ENCODE assay signal across 2 cellular contexts in the genomic region with DNA sequence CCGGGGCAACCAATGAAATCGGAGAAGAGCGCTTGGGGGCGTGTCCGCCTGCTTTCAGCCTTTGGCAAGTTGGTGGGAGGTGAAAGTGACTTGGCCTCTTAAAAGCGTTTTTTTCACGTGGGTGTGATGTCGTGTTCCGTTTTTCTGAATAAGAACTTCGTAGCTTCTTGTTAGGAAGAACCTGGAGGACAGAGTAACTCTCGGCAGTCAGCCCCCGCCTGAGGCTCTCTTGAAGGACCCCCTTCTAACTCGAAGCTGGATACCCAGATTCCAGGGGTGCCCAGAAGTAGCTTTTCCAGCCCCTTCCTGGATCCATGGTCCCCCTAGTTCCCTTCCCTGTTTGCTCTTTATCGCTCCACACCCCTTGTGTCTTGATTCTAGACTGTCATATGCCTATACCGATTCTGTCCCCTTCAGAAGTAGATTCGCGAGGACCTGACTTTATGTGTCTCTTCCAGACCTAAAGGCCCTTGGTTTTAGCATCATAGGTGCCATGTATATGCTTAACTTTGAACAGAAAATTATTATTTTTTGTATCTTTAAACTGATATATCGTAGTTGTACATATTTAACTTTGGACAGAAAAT.
A peak's percentile ranks its signal among the peaks of the same experiment; 100 is the strongest.
TF ChIP-seq lines count a peak whose summit lies in the region.

No MANE protein-coding gene starts in this region.

TF ChIP-seq in GM12878, 131 proteins besides CTCF, POLR2A, EP300 and RAD21 (continues in another document):
- TF ChIP-seq PML (IDR thresholded peaks at IDR 0.05; ENCODE audit: low read length) = 0 out of 2 replicates have a peak, but pooled peaks have one; percentile 54
- TF ChIP-seq, protein P1, sequence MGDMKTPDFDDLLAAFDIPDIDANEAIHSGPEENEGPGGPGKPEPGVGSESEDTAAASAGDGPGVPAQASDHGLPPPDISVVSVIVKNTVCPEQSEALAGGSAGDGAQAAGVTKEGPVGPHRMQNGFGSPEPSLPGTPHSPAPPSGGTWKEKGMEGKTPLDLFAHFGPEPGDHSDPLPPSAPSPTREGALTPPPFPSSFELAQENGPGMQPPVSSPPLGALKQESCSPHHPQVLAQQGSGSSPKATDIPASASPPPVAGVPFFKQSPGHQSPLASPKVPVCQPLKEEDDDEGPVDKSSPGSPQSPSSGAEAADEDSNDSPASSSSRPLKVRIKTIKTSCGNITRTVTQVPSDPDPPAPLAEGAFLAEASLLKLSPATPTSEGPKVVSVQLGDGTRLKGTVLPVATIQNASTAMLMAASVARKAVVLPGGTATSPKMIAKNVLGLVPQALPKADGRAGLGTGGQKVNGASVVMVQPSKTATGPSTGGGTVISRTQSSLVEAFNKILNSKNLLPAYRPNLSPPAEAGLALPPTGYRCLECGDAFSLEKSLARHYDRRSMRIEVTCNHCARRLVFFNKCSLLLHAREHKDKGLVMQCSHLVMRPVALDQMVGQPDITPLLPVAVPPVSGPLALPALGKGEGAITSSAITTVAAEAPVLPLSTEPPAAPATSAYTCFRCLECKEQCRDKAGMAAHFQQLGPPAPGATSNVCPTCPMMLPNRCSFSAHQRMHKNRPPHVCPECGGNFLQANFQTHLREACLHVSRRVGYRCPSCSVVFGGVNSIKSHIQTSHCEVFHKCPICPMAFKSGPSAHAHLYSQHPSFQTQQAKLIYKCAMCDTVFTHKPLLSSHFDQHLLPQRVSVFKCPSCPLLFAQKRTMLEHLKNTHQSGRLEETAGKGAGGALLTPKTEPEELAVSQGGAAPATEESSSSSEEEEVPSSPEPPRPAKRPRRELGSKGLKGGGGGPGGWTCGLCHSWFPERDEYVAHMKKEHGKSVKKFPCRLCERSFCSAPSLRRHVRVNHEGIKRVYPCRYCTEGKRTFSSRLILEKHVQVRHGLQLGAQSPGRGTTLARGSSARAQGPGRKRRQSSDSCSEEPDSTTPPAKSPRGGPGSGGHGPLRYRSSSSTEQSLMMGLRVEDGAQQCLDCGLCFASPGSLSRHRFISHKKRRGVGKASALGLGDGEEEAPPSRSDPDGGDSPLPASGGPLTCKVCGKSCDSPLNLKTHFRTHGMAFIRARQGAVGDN (IDR thresholded peaks at IDR 0.05) = peak; percentile 92
- TF ChIP-seq, protein P2, sequence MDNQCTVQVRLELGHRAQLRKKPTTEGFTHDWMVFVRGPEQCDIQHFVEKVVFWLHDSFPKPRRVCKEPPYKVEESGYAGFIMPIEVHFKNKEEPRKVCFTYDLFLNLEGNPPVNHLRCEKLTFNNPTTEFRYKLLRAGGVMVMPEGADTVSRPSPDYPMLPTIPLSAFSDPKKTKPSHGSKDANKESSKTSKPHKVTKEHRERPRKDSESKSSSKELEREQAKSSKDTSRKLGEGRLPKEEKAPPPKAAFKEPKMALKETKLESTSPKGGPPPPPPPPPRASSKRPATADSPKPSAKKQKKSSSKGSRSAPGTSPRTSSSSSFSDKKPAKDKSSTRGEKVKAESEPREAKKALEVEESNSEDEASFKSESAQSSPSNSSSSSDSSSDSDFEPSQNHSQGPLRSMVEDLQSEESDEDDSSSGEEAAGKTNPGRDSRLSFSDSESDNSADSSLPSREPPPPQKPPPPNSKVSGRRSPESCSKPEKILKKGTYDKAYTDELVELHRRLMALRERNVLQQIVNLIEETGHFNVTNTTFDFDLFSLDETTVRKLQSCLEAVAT (IDR thresholded peaks at IDR 0.05) = no peak; the same call in 1 of the 2 replicates
- TF ChIP-seq TAF1 (IDR thresholded peaks at IDR 0.05; ENCODE audit: borderline replicate concordance, low read depth, low read length) = 0 out of 2 replicates have a peak, but pooled peaks have one; percentile 52
- peak; percentile 33; the same call in 1 of the 2 replicates for TF ChIP-seq NR2F1 (conservative IDR thresholded peaks at IDR 0.05)
- TF ChIP-seq POLR2AphosphoS2 (IDR thresholded peaks at IDR 0.05; ENCODE audit: low read depth, low read length) = 0 out of 2 replicates have a peak, but pooled peaks have one; percentile 34
- TF ChIP-seq NFIC (IDR thresholded peaks at IDR 0.05; ENCODE audit: low read depth, low read length) = no peak
- TF ChIP-seq MXI1 (IDR thresholded peaks at IDR 0.05; ENCODE audit: low read depth, low read length) = peak; percentile 84; the same call in 1 of the 2 replicates
- peak; percentile 27 for TF ChIP-seq MEF2B (IDR thresholded peaks at IDR 0.05; ENCODE audit: partially characterized antibody, poor library complexity, severe bottlenecking)
- no peak for TF ChIP-seq CBX5 (IDR thresholded peaks at IDR 0.05; ENCODE audit: low read depth)
- 0 out of 2 replicates have a peak, but pooled peaks have one; percentile 84 for TF ChIP-seq ZNF207 (IDR thresholded peaks at IDR 0.05; ENCODE audit: borderline replicate concordance)
- 0 out of 2 replicates have a peak, but pooled peaks have one; percentile 38 for TF ChIP-seq SMAD5 (IDR thresholded peaks at IDR 0.05; ENCODE audit: low read depth)
- TF ChIP-seq IKZF2 (IDR thresholded peaks at IDR 0.05) = peak in 1 of 2 experiments; percentile 36; a peak in 2 of 4 replicates
- peak; percentile 41; the same call in 1 of the 2 replicates for TF ChIP-seq MTA2 (IDR thresholded peaks at IDR 0.05; ENCODE audit: low read depth)
- TF ChIP-seq SPI1 (IDR thresholded peaks at IDR 0.05; ENCODE audit: borderline replicate concordance, insufficient read depth, low read depth, low read length) = peak; percentile 65; the same call in 1 of the 2 replicates
- 0 out of 2 replicates have a peak, but pooled peaks have one; percentile 38 for TF ChIP-seq BACH1 (IDR thresholded peaks at IDR 0.05; ENCODE audit: borderline replicate concordance)
- TF ChIP-seq, protein P3, sequence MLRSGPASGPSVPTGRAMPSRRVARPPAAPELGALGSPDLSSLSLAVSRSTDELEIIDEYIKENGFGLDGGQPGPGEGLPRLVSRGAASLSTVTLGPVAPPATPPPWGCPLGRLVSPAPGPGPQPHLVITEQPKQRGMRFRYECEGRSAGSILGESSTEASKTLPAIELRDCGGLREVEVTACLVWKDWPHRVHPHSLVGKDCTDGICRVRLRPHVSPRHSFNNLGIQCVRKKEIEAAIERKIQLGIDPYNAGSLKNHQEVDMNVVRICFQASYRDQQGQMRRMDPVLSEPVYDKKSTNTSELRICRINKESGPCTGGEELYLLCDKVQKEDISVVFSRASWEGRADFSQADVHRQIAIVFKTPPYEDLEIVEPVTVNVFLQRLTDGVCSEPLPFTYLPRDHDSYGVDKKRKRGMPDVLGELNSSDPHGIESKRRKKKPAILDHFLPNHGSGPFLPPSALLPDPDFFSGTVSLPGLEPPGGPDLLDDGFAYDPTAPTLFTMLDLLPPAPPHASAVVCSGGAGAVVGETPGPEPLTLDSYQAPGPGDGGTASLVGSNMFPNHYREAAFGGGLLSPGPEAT (IDR thresholded peaks at IDR 0.05; ENCODE audit: low read depth) = 0 out of 2 replicates have a peak, but pooled peaks have one; percentile 32
- TF ChIP-seq, protein P4, sequence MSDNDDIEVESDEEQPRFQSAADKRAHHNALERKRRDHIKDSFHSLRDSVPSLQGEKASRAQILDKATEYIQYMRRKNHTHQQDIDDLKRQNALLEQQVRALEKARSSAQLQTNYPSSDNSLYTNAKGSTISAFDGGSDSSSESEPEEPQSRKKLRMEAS (IDR thresholded peaks at IDR 0.05; ENCODE audit: low read depth, low read length) = peak; percentile 73; the same call in 1 of the 2 replicates
- peak; percentile 15; the same call in 1 of the 2 replicates for TF ChIP-seq SMARCA5 (IDR thresholded peaks at IDR 0.05)
- no peak for TF ChIP-seq CREM (IDR thresholded peaks at IDR 0.05; ENCODE audit: low read depth)
- TF ChIP-seq ZNF622 (IDR thresholded peaks at IDR 0.05) = no peak
- no peak for TF ChIP-seq SIN3A (IDR thresholded peaks at IDR 0.05; ENCODE audit: low read depth, low read length)
- peak; percentile 56; the same call in 1 of the 2 replicates for TF ChIP-seq GATAD2B (conservative IDR thresholded peaks at IDR 0.05; ENCODE audit: low read depth)

TF ChIP-seq in liver, 16 proteins besides CTCF, POLR2A, EP300 and RAD21:
- peak; percentile 1 for TF ChIP-seq FOXA2 (IDR thresholded peaks at IDR 0.05)
- TF ChIP-seq HNF4A (conservative IDR thresholded peaks at IDR 0.05) = peak in 1 of 2 donors; percentile 35
- TF ChIP-seq YY1 (IDR thresholded peaks at IDR 0.05) = no peak
- no peak for TF ChIP-seq NR2F2 (IDR thresholded peaks at IDR 0.05)
- TF ChIP-seq GABPA (IDR thresholded peaks at IDR 0.05 in 1 of 2, conservative IDR thresholded peaks at IDR 0.05 in 1 of 2) = no peak
- TF ChIP-seq JUND (IDR thresholded peaks at IDR 0.05) = peak in 1 of 2 donors; percentile 11
- TF ChIP-seq, protein P5, sequence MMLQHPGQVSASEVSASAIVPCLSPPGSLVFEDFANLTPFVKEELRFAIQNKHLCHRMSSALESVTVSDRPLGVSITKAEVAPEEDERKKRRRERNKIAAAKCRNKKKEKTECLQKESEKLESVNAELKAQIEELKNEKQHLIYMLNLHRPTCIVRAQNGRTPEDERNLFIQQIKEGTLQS (IDR thresholded peaks at IDR 0.05) = no peak
- TF ChIP-seq RXRA (IDR thresholded peaks at IDR 0.05) = peak; percentile 22 to 34
- TF ChIP-seq, protein P6, sequence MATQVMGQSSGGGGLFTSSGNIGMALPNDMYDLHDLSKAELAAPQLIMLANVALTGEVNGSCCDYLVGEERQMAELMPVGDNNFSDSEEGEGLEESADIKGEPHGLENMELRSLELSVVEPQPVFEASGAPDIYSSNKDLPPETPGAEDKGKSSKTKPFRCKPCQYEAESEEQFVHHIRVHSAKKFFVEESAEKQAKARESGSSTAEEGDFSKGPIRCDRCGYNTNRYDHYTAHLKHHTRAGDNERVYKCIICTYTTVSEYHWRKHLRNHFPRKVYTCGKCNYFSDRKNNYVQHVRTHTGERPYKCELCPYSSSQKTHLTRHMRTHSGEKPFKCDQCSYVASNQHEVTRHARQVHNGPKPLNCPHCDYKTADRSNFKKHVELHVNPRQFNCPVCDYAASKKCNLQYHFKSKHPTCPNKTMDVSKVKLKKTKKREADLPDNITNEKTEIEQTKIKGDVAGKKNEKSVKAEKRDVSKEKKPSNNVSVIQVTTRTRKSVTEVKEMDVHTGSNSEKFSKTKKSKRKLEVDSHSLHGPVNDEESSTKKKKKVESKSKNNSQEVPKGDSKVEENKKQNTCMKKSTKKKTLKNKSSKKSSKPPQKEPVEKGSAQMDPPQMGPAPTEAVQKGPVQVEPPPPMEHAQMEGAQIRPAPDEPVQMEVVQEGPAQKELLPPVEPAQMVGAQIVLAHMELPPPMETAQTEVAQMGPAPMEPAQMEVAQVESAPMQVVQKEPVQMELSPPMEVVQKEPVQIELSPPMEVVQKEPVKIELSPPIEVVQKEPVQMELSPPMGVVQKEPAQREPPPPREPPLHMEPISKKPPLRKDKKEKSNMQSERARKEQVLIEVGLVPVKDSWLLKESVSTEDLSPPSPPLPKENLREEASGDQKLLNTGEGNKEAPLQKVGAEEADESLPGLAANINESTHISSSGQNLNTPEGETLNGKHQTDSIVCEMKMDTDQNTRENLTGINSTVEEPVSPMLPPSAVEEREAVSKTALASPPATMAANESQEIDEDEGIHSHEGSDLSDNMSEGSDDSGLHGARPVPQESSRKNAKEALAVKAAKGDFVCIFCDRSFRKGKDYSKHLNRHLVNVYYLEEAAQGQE (IDR thresholded peaks at IDR 0.05) = peak; percentile 81
- no peak for TF ChIP-seq FOXA1 (IDR thresholded peaks at IDR 0.05)
- TF ChIP-seq HNF4G (IDR thresholded peaks at IDR 0.05) = no peak
- TF ChIP-seq SP1 (IDR thresholded peaks at IDR 0.05) = no peak
- TF ChIP-seq, protein P4 (IDR thresholded peaks at IDR 0.05) = peak; percentile 58
- peak; percentile 71 for TF ChIP-seq TAF1 (conservative IDR thresholded peaks at IDR 0.05)
- TF ChIP-seq, protein P7, sequence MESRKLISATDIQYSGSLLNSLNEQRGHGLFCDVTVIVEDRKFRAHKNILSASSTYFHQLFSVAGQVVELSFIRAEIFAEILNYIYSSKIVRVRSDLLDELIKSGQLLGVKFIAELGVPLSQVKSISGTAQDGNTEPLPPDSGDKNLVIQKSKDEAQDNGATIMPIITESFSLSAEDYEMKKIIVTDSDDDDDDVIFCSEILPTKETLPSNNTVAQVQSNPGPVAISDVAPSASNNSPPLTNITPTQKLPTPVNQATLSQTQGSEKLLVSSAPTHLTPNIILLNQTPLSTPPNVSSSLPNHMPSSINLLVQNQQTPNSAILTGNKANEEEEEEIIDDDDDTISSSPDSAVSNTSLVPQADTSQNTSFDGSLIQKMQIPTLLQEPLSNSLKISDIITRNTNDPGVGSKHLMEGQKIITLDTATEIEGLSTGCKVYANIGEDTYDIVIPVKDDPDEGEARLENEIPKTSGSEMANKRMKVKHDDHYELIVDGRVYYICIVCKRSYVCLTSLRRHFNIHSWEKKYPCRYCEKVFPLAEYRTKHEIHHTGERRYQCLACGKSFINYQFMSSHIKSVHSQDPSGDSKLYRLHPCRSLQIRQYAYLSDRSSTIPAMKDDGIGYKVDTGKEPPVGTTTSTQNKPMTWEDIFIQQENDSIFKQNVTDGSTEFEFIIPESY (IDR thresholded peaks at IDR 0.05) = no peak
- peak in 1 of 2 donors; percentile 48 for TF ChIP-seq EGR1 (IDR thresholded peaks at IDR 0.05; ENCODE audit: low read depth in 2 of 2)
